Comparison of ENCODE assay signal across 25 cellular contexts in genomic region chr2:139160838-139161237, GRCh38.
DNase-seq lines count a peak whose midpoint lies in the region; ATAC-seq and TF ChIP-seq lines count a peak whose summit lies in the region.
"Had no signal": no experiment of that assay in that cellular context is flagged by ENCODE, and none has a peak within 500 bp of the region (broad histone marks: within the 10 kb centered on the region; RNA-seq: fewer than 3 reads in every experiment).

No MANE protein-coding gene starts in this region.

- H3K27ac ChIP-seq in A673 (ENCODE audit: low read depth, low read length, poor library complexity, severe bottlenecking) = no peak overlapping the region
- H3K27ac ChIP-seq: dorsolateral prefrontal cortex, parathyroid adenoma, tibial artery had no signal

- no peak for TF ChIP-seq CTCF in A673 (conservative IDR thresholded peaks at IDR 0.05; ENCODE audit: low read depth, low read length)

- H3K4me3 ChIP-seq in A673 (ENCODE audit: low read depth, low read length, poor library complexity, severe bottlenecking) = no peak overlapping the region
- H3K4me3 ChIP-seq: dorsolateral prefrontal cortex, tibial artery had no signal

- CTCF ChIA-PET in A673 (lab: Charles Lee) = no interaction called here

- intact Hi-C loops in A673 (cut with micrococcal nuclease; ENCODE audit: unreplicated experiment) = no loop called here

- no peaks in the 10 kb centered on the region for H3K36me3 ChIP-seq in A673 (ENCODE audit: insufficient read depth, low read length, poor library complexity, severe bottlenecking)
- H3K36me3 ChIP-seq: tibial artery had no signal

- BruUV-seq in A673 (replicated peaks; lab: Mats Ljungman, UMichigan) = no TSS peak

- POLR2A ChIA-PET in A673 (lab: Charles Lee; ENCODE audit: low non-redundant PET) = no interaction called here

- no peaks in the 10 kb centered on the region for H3K9me3 ChIP-seq in A673 (ENCODE audit: low read depth, low read length, poor library complexity, severe bottlenecking)
- H3K9me3 ChIP-seq: tibial artery had no signal

- peaks cover 10% of the 10 kb centered on the region for H3K4me1 ChIP-seq in A673 (ENCODE audit: insufficient read depth, low read length, poor library complexity, severe bottlenecking)
- H3K4me1 ChIP-seq: parathyroid adenoma, tibial artery had no signal

- no peak for ATAC-seq in HG02623 (IDR thresholded peaks at IDR 0.05; ENCODE audit: unreplicated experiment)
- no peak for ATAC-seq in GM21619 (IDR thresholded peaks at IDR 0.05; ENCODE audit: unreplicated experiment)
- ATAC-seq in HG03354 (IDR thresholded peaks at IDR 0.05; ENCODE audit: poor library complexity, severe bottlenecking, unreplicated experiment) = no peak
- ATAC-seq: activated naive CD4-positive, alpha-beta T cell treated with anti-CD3 and anti-CD28 coated beads, Interleukin-2, amount 50 U/mL, for 72 hours; right cardiac atrium had no signal

- DNase-seq in A673 (ENCODE audit: low spot score) (peak; percentile 79), HS-27A (ENCODE audit: low read depth) (peak; percentile 63), NCI-H82 treated with DMSO at 0.1 percent for 48 hours (lab: John Stamatoyannopoulos, UW; ENCODE audit: unreplicated experiment) (peak; percentile 94), fibroblast of the conjunctiva (ENCODE audit: low read depth) (peak; percentile 4), midbrain (lab: John Stamatoyannopoulos, UW) (no peak)
- DNase-seq: activated CD4-positive, alpha-beta T cell treated with anti-CD3 and anti-CD28 coated beads for 48 hours; amygdala; CD8-positive, alpha-beta memory T cell; dorsolateral prefrontal cortex; H9; immature natural killer cell; IMR-90; NCI-H1048; NCI-H1694; NCI-H526 treated with DMSO at 0.1 percent for 48 hours; right cardiac atrium; SIG-M5; stimulated activated CD4-positive, alpha-beta T cell treated with anti-CD3 and anti-CD28 coated beads, Interleukin-4, amount 100 ng/mL, for 24 hours; SW 1271; tibial artery had no signal

- H3K27me3 ChIP-seq in A673 (replicated peaks; ENCODE audit: insufficient read depth, low read depth, low read length, poor library complexity) = no peaks in the 10 kb centered on the region
- H3K27me3 ChIP-seq: dorsolateral prefrontal cortex, tibial artery had no signal
